13 cellular contexts compared by ENCODE assay signal in genomic region chr5:57696005-57696755, GRCh38.
DNase-seq lines count a peak whose midpoint lies in the region; ATAC-seq and TF ChIP-seq lines count a peak whose summit lies in the region.
"Had no signal": no experiment of that assay in that cellular context is flagged by ENCODE, and none has a peak within 500 bp of the region (broad histone marks: within the 10 kb centered on the region; RNA-seq: fewer than 3 reads in every experiment).

No MANE protein-coding gene starts in this region.

- no peak overlapping the region for H3K4me3 Mint-ChIP-seq in activated CD4-positive, alpha-beta T cell treated with anti-CD3 and anti-CD28 coated beads, Interleukin-2, amount 10 ng/mL, durations not matched to agents 24 days and 14 days
- no peak overlapping the region for H3K4me3 Mint-ChIP-seq in nephron
- H3K4me3 Mint-ChIP-seq: activated T-cell treated with anti-CD3 and anti-CD28 coated beads, Interleukin-2, amount 50 U/mL, for 4 hours had no signal

- no peaks in the 10 kb centered on the region for H3K9me3 Mint-ChIP-seq in activated CD4-positive, alpha-beta T cell treated with anti-CD3 and anti-CD28 coated beads, Interleukin-2, amount 10 ng/mL, durations not matched to agents 24 days and 14 days
- no peaks in the 10 kb centered on the region for H3K9me3 Mint-ChIP-seq in nephron
- H3K9me3 Mint-ChIP-seq: activated T-cell treated with anti-CD3 and anti-CD28 coated beads, Interleukin-2, amount 50 U/mL, for 4 hours had no signal

- no peaks in the 10 kb centered on the region for H3K36me3 ChIP-seq in tibial nerve
- H3K36me3 ChIP-seq: thoracic aorta had no signal

- TF ChIP-seq CTCF in epithelial cell of proximal tubule (conservative IDR thresholded peaks at IDR 0.05; ENCODE audit: low read depth, low read length), result peak; percentile 13
- TF ChIP-seq CTCF in nephron (IDR thresholded peaks at IDR 0.05; ENCODE audit: unreplicated experiment in 3 of 3), result no peak
- TF ChIP-seq CTCF in tibial nerve (IDR thresholded peaks at IDR 0.05), result peak in 1 of 5 experiments; percentile 6

- no peak for TF ChIP-seq EP300 in tibial nerve (IDR thresholded peaks at IDR 0.05)

- no peak for ATAC-seq in HG02938 (IDR thresholded peaks at IDR 0.05; ENCODE audit: unreplicated experiment)
- ATAC-seq in HG03354 (IDR thresholded peaks at IDR 0.05; ENCODE audit: poor library complexity, severe bottlenecking, unreplicated experiment), result no peak
- ATAC-seq: activated T-cell treated with anti-CD3 and anti-CD28 coated beads, Interleukin-2, amount 50 U/mL, for 4 hours had no signal

- peak; percentile 40 for DNase-seq in activated CD4-positive, alpha-beta T cell treated with anti-CD3 and anti-CD28 coated beads, Interleukin-2, amount 10 ng/mL, durations not matched to agents 24 days and 14 days
- DNase-seq in activated CD4-positive, alpha-beta T cell treated with anti-CD3 and anti-CD28 coated beads, Interleukin-2, amount 50 U/mL, for 1 hour, result no peak
- DNase-seq in epithelial cell of proximal tubule (ENCODE audit: low read depth), result no peak
- DNase-seq in tibial nerve (ENCODE audit: low spot score in 2 of 2), result no peak
- DNase-seq in putamen (ENCODE audit: low spot score), result no peak
- DNase-seq: activated T-cell treated with anti-CD3 and anti-CD28 coated beads, Interleukin-2, amount 50 U/mL, for 4 hours; Caco-2; NCI-H2081 had no signal

- peaks cover 0 to 73% (median 29%) of the 10 kb centered on the region in 4 donors for H3K4me1 ChIP-seq in tibial nerve

- whole genome bisulfite sequencing in tibial nerve, 2 donors, result 14 to 26% methylated on average over 1 of the region's 1 CpG

- peak overlapping the region; percentile 41 to 93 (median 71) for H3K27ac ChIP-seq in tibial nerve
- H3K27ac ChIP-seq: KMS-11 had no signal

- H3K9me3 ChIP-seq in tibial nerve, result no peaks in the 10 kb centered on the region
- H3K9me3 ChIP-seq: Caco-2, thoracic aorta had no signal

- H3K27ac Mint-ChIP-seq in activated CD4-positive, alpha-beta T cell treated with anti-CD3 and anti-CD28 coated beads, Interleukin-2, amount 10 ng/mL, durations not matched to agents 24 days and 14 days, result no peak overlapping the region
- peak overlapping the region; percentile 42 to 74 (median 72) for H3K27ac Mint-ChIP-seq in nephron

- intact Hi-C loops in activated CD4-positive, alpha-beta T cell treated with anti-CD3 and anti-CD28 coated beads, Interleukin-2, amount 10 ng/mL, durations not matched to agents 24 days and 14 days (cut with micrococcal nuclease), result no loop called here

- peaks cover 1% of the 10 kb centered on the region for H3K4me1 Mint-ChIP-seq in activated CD4-positive, alpha-beta T cell treated with anti-CD3 and anti-CD28 coated beads, Interleukin-2, amount 10 ng/mL, durations not matched to agents 24 days and 14 days
- H3K4me1 Mint-ChIP-seq in nephron, result peaks cover 38% of the 10 kb centered on the region

- no peaks in the 10 kb centered on the region for H3K36me3 Mint-ChIP-seq in activated CD4-positive, alpha-beta T cell treated with anti-CD3 and anti-CD28 coated beads, Interleukin-2, amount 10 ng/mL, durations not matched to agents 24 days and 14 days (ENCODE audit: low read depth)
- H3K36me3 Mint-ChIP-seq in nephron (ENCODE audit: low read depth), result no peaks in the 10 kb centered on the region

- H3K27me3 ChIP-seq in tibial nerve, result no peaks in the 10 kb centered on the region

- H3K4me3 ChIP-seq in epithelial cell of proximal tubule (ENCODE audit: low read depth, low read length) (no peak overlapping the region), tibial nerve (no peak overlapping the region)

- TF ChIP-seq POLR2A in tibial nerve (IDR thresholded peaks at IDR 0.05), result no peak

- peaks cover 2% of the 10 kb centered on the region for H3K27me3 Mint-ChIP-seq in activated CD4-positive, alpha-beta T cell treated with anti-CD3 and anti-CD28 coated beads, Interleukin-2, amount 10 ng/mL, durations not matched to agents 24 days and 14 days
- H3K27me3 Mint-ChIP-seq in nephron (ENCODE audit: low read depth), result no peaks in the 10 kb centered on the region
